Comparison of ENCODE assay signal across 8 cellular contexts in genomic region chr15:75204340-75205063, GRCh38. TPM values are rescaled to one million over a fixed set of nuclear protein-coding genes. Genes with fewer than 3 reads are reported as not detected.
A peak's percentile ranks its signal among the peaks of the same experiment; 100 is the strongest.
DNase-seq lines count a peak whose midpoint lies in the region; TF ChIP-seq lines count a peak whose summit lies in the region.

No MANE protein-coding gene starts in this region.

- no peaks in the 10 kb centered on the region for H3K36me3 ChIP-seq in neural progenitor cell

- peak; percentile 98 for TF ChIP-seq CTCF in neural progenitor cell (IDR thresholded peaks at IDR 0.05)

- peaks cover 18% of the 10 kb centered on the region for H3K27me3 Mint-ChIP-seq in neural progenitor cell (ENCODE audit: insufficient read depth, low read depth)
- H3K27me3 Mint-ChIP-seq in stimulated activated naive CD8-positive, alpha-beta T cell treated with anti-CD3 and anti-CD28 coated beads, Interleukin-15, Interleukin-2, amounts not matched to agents 100 ng/mL and 50 ng/mL, for 24 hours = no peaks in the 10 kb centered on the region

- in situ Hi-C loops in GM18951 (cut with MboI; ENCODE audit: low sequenced_read_pairs, unreplicated experiment) = loop anchor here (5.0 kb wide), 1 partner anchor 177 kb away; no protein-coding TSS in a partner anchor

- peak; percentile 96 for DNase-seq in AG08395 (ENCODE audit: low spot score)
- peak; percentile 94 for DNase-seq in LoVo (ENCODE audit: low spot score)
- peak; percentile 91 to 92 for DNase-seq in SHP77 (lab: John Stamatoyannopoulos, UW)
- peak; percentile 94 for DNase-seq in activated effector memory CD4-positive, alpha-beta T cell treated with anti-CD3 and anti-CD28 coated beads, Interleukin-2, amount 50 U/mL, for 16 hours
- peak; percentile 88 for DNase-seq in fibroblast of the conjunctiva (ENCODE audit: low read depth)
- DNase-seq in neural progenitor cell (ENCODE audit: low spot score) = peak; percentile 94

- no peaks in the 10 kb centered on the region for H3K9me3 Mint-ChIP-seq in neural progenitor cell
- H3K9me3 Mint-ChIP-seq in stimulated activated naive CD8-positive, alpha-beta T cell treated with anti-CD3 and anti-CD28 coated beads, Interleukin-15, Interleukin-2, amounts not matched to agents 100 ng/mL and 50 ng/mL, for 24 hours = no peaks in the 10 kb centered on the region

- H3K4me1 ChIP-seq in neural progenitor cell = peaks cover 19% of the 10 kb centered on the region

- peak; percentile 8 for TF ChIP-seq POLR2A in GM18951 (IDR thresholded peaks at IDR 0.05; ENCODE audit: extremely low read depth, insufficient read depth, insufficient read length)

- H3K9ac ChIP-seq in neural progenitor cell = no peak overlapping the region

- H3K79me2 ChIP-seq in neural progenitor cell (ENCODE audit: low read depth) = peaks cover 45% of the 10 kb centered on the region

- H4K20me1 ChIP-seq in neural progenitor cell (ENCODE audit: low read depth) = peaks cover 68% of the 10 kb centered on the region

- no peak overlapping the region for H2AFZ ChIP-seq in neural progenitor cell (replicated peaks)

- H3K4me1 Mint-ChIP-seq in neural progenitor cell = peaks cover 25% of the 10 kb centered on the region
- peaks cover 47% of the 10 kb centered on the region for H3K4me1 Mint-ChIP-seq in stimulated activated naive CD8-positive, alpha-beta T cell treated with anti-CD3 and anti-CD28 coated beads, Interleukin-15, Interleukin-2, amounts not matched to agents 100 ng/mL and 50 ng/mL, for 24 hours (ENCODE audit: low read depth)

- H3K4me3 Mint-ChIP-seq in neural progenitor cell = peak overlapping the region; percentile 70
- H3K4me3 Mint-ChIP-seq in stimulated activated naive CD8-positive, alpha-beta T cell treated with anti-CD3 and anti-CD28 coated beads, Interleukin-15, Interleukin-2, amounts not matched to agents 100 ng/mL and 50 ng/mL, for 24 hours = peak overlapping the region; percentile 92

- peaks cover 39% of the 10 kb centered on the region for H3K27me3 ChIP-seq in neural progenitor cell

- H3K27ac ChIP-seq in neural progenitor cell = no peak overlapping the region

- no peak overlapping the region for H3K4me3 ChIP-seq in neural progenitor cell

- no peak overlapping the region for H3K27ac Mint-ChIP-seq in neural progenitor cell
- peak overlapping the region; percentile 94 for H3K27ac Mint-ChIP-seq in stimulated activated naive CD8-positive, alpha-beta T cell treated with anti-CD3 and anti-CD28 coated beads, Interleukin-15, Interleukin-2, amounts not matched to agents 100 ng/mL and 50 ng/mL, for 24 hours

- H3K4me2 ChIP-seq in neural progenitor cell = no peak overlapping the region

- H3K9me3 ChIP-seq in neural progenitor cell (ENCODE audit: low read depth) = no peaks in the 10 kb centered on the region

- H3K36me3 Mint-ChIP-seq in neural progenitor cell = no peaks in the 10 kb centered on the region
- peaks cover 21% of the 10 kb centered on the region for H3K36me3 Mint-ChIP-seq in stimulated activated naive CD8-positive, alpha-beta T cell treated with anti-CD3 and anti-CD28 coated beads, Interleukin-15, Interleukin-2, amounts not matched to agents 100 ng/mL and 50 ng/mL, for 24 hours (ENCODE audit: low read depth)

- H3F3A ChIP-seq in neural progenitor cell (ENCODE audit: low read depth) = peaks cover 9% of the 10 kb centered on the region

RNA-seq across cellular contexts. Expression of gene C15orf39, which starts 2.8 kb away (rescaled TPM):
- 1.2 and 7.1 TPM in 2 replicates for total RNA-seq in neural progenitor cell (ENCODE audit: low replicate concordance)

RNA-seq across cellular contexts. Expression of gene GOLGA6C, which starts 53.6 kb away (rescaled TPM):
- total RNA-seq in neural progenitor cell (ENCODE audit: low replicate concordance) = not detected in 2 replicates
